In genomic region chr2:113770929-113771328, GRCh38 we compare ENCODE assay signal across 25 cellular contexts. TPM values are rescaled to one million over a fixed set of nuclear protein-coding genes. Genes with fewer than 3 reads are reported as not detected.
A peak's percentile ranks its signal among the peaks of the same experiment; 100 is the strongest.
DNase-seq lines count a peak whose midpoint lies in the region; ATAC-seq and TF ChIP-seq lines count a peak whose summit lies in the region.
"Had no signal": no experiment of that assay in that cellular context is flagged by ENCODE, and none has a peak within 500 bp of the region (broad histone marks: within the 10 kb centered on the region; RNA-seq: fewer than 3 reads in every experiment).

No MANE protein-coding gene starts in this region.

- H3K9me3 ChIP-seq in A673 (ENCODE audit: low read depth, low read length, poor library complexity, severe bottlenecking) (no peaks in the 10 kb centered on the region), H9 (ENCODE audit: control insufficient read depth, low read depth, low read length) (no peaks in the 10 kb centered on the region), endodermal cell (ENCODE audit: control insufficient read depth, low read length) (no peaks in the 10 kb centered on the region)

- no peaks in the 10 kb centered on the region for H3K79me2 ChIP-seq in H9 (ENCODE audit: insufficient read depth, low read length)

- DNase-seq in A673 (ENCODE audit: low spot score) (peak; percentile 18), H9 (peak; percentile 55), endodermal cell (peak; percentile 66), nephron progenitor cell (peak; percentile 52), GM19240 (ENCODE audit: insufficient read length, low spot score) (no peak)
- no peak for DNase-seq in activated naive CD4-positive, alpha-beta T cell treated with anti-CD3 and anti-CD28 coated beads for 36 hours
- DNase-seq: AML-193; CD4-positive, alpha-beta T cell; DMS53; KBM-7; MV-4-11; NCI-H1105; NCI-H146; NCI-H1930; NCI-H2107; NCI-H2227 treated with DMSO at 0.1 percent for 48 hours; NCI-H526 treated with DMSO at 0.1 percent for 48 hours; SIG-M5 had no signal

- TF ChIP-seq CTCF in A673 (conservative IDR thresholded peaks at IDR 0.05; ENCODE audit: low read depth, low read length) (no peak), H9 (conservative IDR thresholded peaks at IDR 0.05) (no peak), endodermal cell (conservative IDR thresholded peaks at IDR 0.05) (no peak), nephron progenitor cell (IDR thresholded peaks at IDR 0.05) (no peak)

- no peak overlapping the region for H2BK120ac ChIP-seq in H9 (ENCODE audit: low read depth, low read length, poor library complexity, severe bottlenecking)

- no CpG with 5 or more reads among the region's 3 CpGs for WGBS in H9 (ENCODE audit: extremely low coverage, insufficient read length, low lambda C conversion rate)
- WGBS in endodermal cell (ENCODE audit: insufficient coverage in 1 of 2, insufficient read length in 1 of 2), 2 experiments, result 79% methylated on average over 3 of the region's 3 CpGs; no CpG with 5 or more reads in 1 of the 2 experiments

- no peak overlapping the region for H3K4me2 ChIP-seq in H9 (ENCODE audit: insufficient read depth, insufficient read length, low read length)
- H3K4me2 ChIP-seq: BLaER1 treated with 17β-estradiol and CSF1 and Interleukin-3, amounts not matched to agents 10 nM and 100 nM had no signal

- no peak overlapping the region for H4K91ac ChIP-seq in H9 (ENCODE audit: insufficient read length, low read depth, low read length)

- H3K9me3 Mint-ChIP-seq in H9 (peaks cover 4 to 6% of the 10 kb centered on the region in 2 experiments; a peak in 3 of 5 replicates), endodermal cell (peaks cover 2% of the 10 kb centered on the region), nephron progenitor cell (peaks cover 2% of the 10 kb centered on the region)
- no peaks in the 10 kb centered on the region for H3K9me3 Mint-ChIP-seq in activated naive CD4-positive, alpha-beta T cell treated with anti-CD3 and anti-CD28 coated beads for 36 hours
- H3K9me3 Mint-ChIP-seq: CD4-positive, alpha-beta T cell had no signal

- H3K4me1 ChIP-seq in A673 (ENCODE audit: insufficient read depth, low read length, poor library complexity, severe bottlenecking), result no peaks in the 10 kb centered on the region
- H3K4me1 ChIP-seq in H9 (ENCODE audit: insufficient read depth, low read length), result no peaks in the 10 kb centered on the region
- H3K4me1 ChIP-seq in endodermal cell (ENCODE audit: control insufficient read depth, insufficient read depth, low read length), result no peaks in the 10 kb centered on the region

- no peak overlapping the region for H3T11ph ChIP-seq in H9 (ENCODE audit: low read length)

- BruUV-seq in A673 (replicated peaks; lab: Mats Ljungman, UMichigan), result no TSS peak

- no peak overlapping the region for H2BK5ac ChIP-seq in H9 (ENCODE audit: insufficient read length, low read length)

- intact Hi-C loops in A673 (cut with micrococcal nuclease; ENCODE audit: unreplicated experiment), result no loop called here
- intact Hi-C loops in activated naive CD4-positive, alpha-beta T cell treated with anti-CD3 and anti-CD28 coated beads for 36 hours (cut with micrococcal nuclease), result no loop called here

- no peaks in the 10 kb centered on the region for H4K20me1 ChIP-seq in H9 (ENCODE audit: control insufficient read depth, insufficient read depth, insufficient read length)
- H4K20me1 ChIP-seq: BLaER1 treated with 17β-estradiol and CSF1 and Interleukin-3, amounts not matched to agents 10 nM and 100 nM had no signal

- H4K5ac ChIP-seq in H9 (ENCODE audit: insufficient read length, low read depth, low read length), result no peak overlapping the region

- H3K27me3 ChIP-seq in A673 (replicated peaks; ENCODE audit: insufficient read depth, low read depth, low read length, poor library complexity) (no peaks in the 10 kb centered on the region), H9 (ENCODE audit: insufficient read depth, low read length) (no peaks in the 10 kb centered on the region), endodermal cell (ENCODE audit: control insufficient read depth, insufficient read depth, low read length, poor library complexity, severe bottlenecking) (no peaks in the 10 kb centered on the region)
- H3K27me3 ChIP-seq: BLaER1 treated with 17β-estradiol and CSF1 and Interleukin-3, amounts not matched to agents 10 nM and 100 nM had no signal

- no peak overlapping the region for H3K18ac ChIP-seq in H9 (ENCODE audit: insufficient read length, low read depth, low read length)

- H4K8ac ChIP-seq in H9 (replicated peaks; ENCODE audit: insufficient read length, low read depth, low read length), result no peak overlapping the region

- H3K27ac Mint-ChIP-seq in H9 (no peak overlapping the region; a peak in 2 of 7 replicates), endodermal cell (no peak overlapping the region), nephron progenitor cell (peak overlapping the region; percentile 83)
- no peak overlapping the region for H3K27ac Mint-ChIP-seq in activated naive CD4-positive, alpha-beta T cell treated with anti-CD3 and anti-CD28 coated beads for 36 hours
- H3K27ac Mint-ChIP-seq: CD4-positive, alpha-beta T cell had no signal

- H2BK20ac ChIP-seq in H9 (ENCODE audit: low read depth, low read length, poor library complexity, severe bottlenecking), result no peak overlapping the region

- no peaks in the 10 kb centered on the region; a peak in 2 of 7 replicates for H3K36me3 Mint-ChIP-seq in H9 (ENCODE audit: insufficient read depth in 1 of 3, low read depth in 3 of 3)
- H3K36me3 Mint-ChIP-seq in endodermal cell (ENCODE audit: low read depth), result no peaks in the 10 kb centered on the region
- H3K36me3 Mint-ChIP-seq in nephron progenitor cell (ENCODE audit: low read depth), result no peaks in the 10 kb centered on the region
- H3K36me3 Mint-ChIP-seq in activated naive CD4-positive, alpha-beta T cell treated with anti-CD3 and anti-CD28 coated beads for 36 hours (ENCODE audit: low read depth), result no peaks in the 10 kb centered on the region

- H2BK15ac ChIP-seq in H9 (ENCODE audit: low read depth, low read length), result no peak overlapping the region

- no peak overlapping the region for H3K9ac ChIP-seq in H9 (ENCODE audit: extremely low read depth, insufficient read length, low read length)
- no peak overlapping the region for H3K9ac ChIP-seq in endodermal cell (ENCODE audit: extremely low read depth, low read length, poor library complexity, severe bottlenecking)
- H3K9ac ChIP-seq: BLaER1 treated with 17β-estradiol and CSF1 and Interleukin-3, amounts not matched to agents 10 nM and 100 nM had no signal

- no peak overlapping the region for H2AK5ac ChIP-seq in H9 (ENCODE audit: insufficient read length, low read length)

- no peak overlapping the region for H3K27ac ChIP-seq in A673 (ENCODE audit: low read depth, low read length, poor library complexity, severe bottlenecking)
- no peak overlapping the region for H3K27ac ChIP-seq in H9 (ENCODE audit: insufficient read length, low read depth, low read length)
- H3K27ac ChIP-seq in endodermal cell (ENCODE audit: low read depth, low read length), result no peak overlapping the region
- H3K27ac ChIP-seq: BLaER1 treated with 17β-estradiol and CSF1 and Interleukin-3, amounts not matched to agents 10 nM and 100 nM; SK-N-MC had no signal

- H2BK12ac ChIP-seq in H9 (ENCODE audit: insufficient read length, low read depth, low read length), result no peak overlapping the region

- H3K27me3 Mint-ChIP-seq in H9 (ENCODE audit: low read depth) (peaks cover 3% of the 10 kb centered on the region), endodermal cell (ENCODE audit: insufficient read depth) (no peaks in the 10 kb centered on the region), nephron progenitor cell (ENCODE audit: low read depth, poor library complexity) (no peaks in the 10 kb centered on the region)
- H3K27me3 Mint-ChIP-seq in activated naive CD4-positive, alpha-beta T cell treated with anti-CD3 and anti-CD28 coated beads for 36 hours (ENCODE audit: low read depth), result no peaks in the 10 kb centered on the region
- H3K27me3 Mint-ChIP-seq: CD4-positive, alpha-beta T cell had no signal

- no peak for ATAC-seq in GM21515 (IDR thresholded peaks at IDR 0.05; ENCODE audit: unreplicated experiment)
- ATAC-seq in GM18858 (IDR thresholded peaks at IDR 0.05; ENCODE audit: unreplicated experiment), result no peak
- ATAC-seq: GM12878, HepG2, Panc1 had no signal

- no peak overlapping the region for H3K4me3 Mint-ChIP-seq in H9
- H3K4me3 Mint-ChIP-seq in endodermal cell, result no peak overlapping the region
- H3K4me3 Mint-ChIP-seq in nephron progenitor cell, result no peak overlapping the region
- no peak overlapping the region for H3K4me3 Mint-ChIP-seq in activated naive CD4-positive, alpha-beta T cell treated with anti-CD3 and anti-CD28 coated beads for 36 hours
- H3K4me3 Mint-ChIP-seq: CD4-positive, alpha-beta T cell had no signal

- H3K4me1 Mint-ChIP-seq in H9, result peaks cover 0 to 7% of the 10 kb centered on the region in 2 experiments; a peak in 3 of 4 replicates
- no peaks in the 10 kb centered on the region for H3K4me1 Mint-ChIP-seq in endodermal cell
- H3K4me1 Mint-ChIP-seq in nephron progenitor cell, result peaks cover 13% of the 10 kb centered on the region
- H3K4me1 Mint-ChIP-seq in activated naive CD4-positive, alpha-beta T cell treated with anti-CD3 and anti-CD28 coated beads for 36 hours (ENCODE audit: low read depth), result no peaks in the 10 kb centered on the region

- no peak overlapping the region for H2AFZ ChIP-seq in H9 (ENCODE audit: low read length)

- H3K14ac ChIP-seq in H9 (ENCODE audit: insufficient read depth, low read length), result no peak overlapping the region

- POLR2A ChIA-PET in A673 (lab: Charles Lee; ENCODE audit: low non-redundant PET), result no interaction called here

- H3K36me3 ChIP-seq in A673 (ENCODE audit: insufficient read depth, low read length, poor library complexity, severe bottlenecking), result no peaks in the 10 kb centered on the region
- H3K36me3 ChIP-seq in endodermal cell (ENCODE audit: control insufficient read depth, insufficient read depth, low read length), result no peaks in the 10 kb centered on the region
- H3K36me3 ChIP-seq: BLaER1 treated with 17β-estradiol and CSF1 and Interleukin-3, amounts not matched to agents 10 nM and 100 nM had no signal

- no peak overlapping the region for H3K56ac ChIP-seq in H9 (ENCODE audit: insufficient read length, low read depth, low read length)

- CTCF ChIA-PET in A673 (lab: Charles Lee), result no interaction called here
- CTCF ChIA-PET in activated naive CD4-positive, alpha-beta T cell treated with anti-CD3 and anti-CD28 coated beads for 36 hours (lab: Charles Lee), result no interaction called here

- no peaks in the 10 kb centered on the region for H3K79me1 ChIP-seq in H9 (ENCODE audit: insufficient read depth, low read depth, low read length, poor library complexity, severe bottlenecking)

- H3K4me3 ChIP-seq in A673 (ENCODE audit: low read depth, low read length, poor library complexity, severe bottlenecking), result no peak overlapping the region
- H3K4me3 ChIP-seq in endodermal cell (ENCODE audit: low read length), result no peak overlapping the region
- H3K4me3 ChIP-seq: BLaER1 treated with 17β-estradiol and CSF1 and Interleukin-3, amounts not matched to agents 10 nM and 100 nM; GM12878; SK-N-MC had no signal

- no peak overlapping the region for H3K4ac ChIP-seq in H9 (ENCODE audit: low read depth, low read length)

- H3K23ac ChIP-seq in H9 (ENCODE audit: insufficient read length, low read depth, low read length), result no peak overlapping the region

- no peaks in the 10 kb centered on the region for H3K23me2 ChIP-seq in H9 (ENCODE audit: insufficient read length, low read depth, low read length, poor library complexity, severe bottlenecking)

RNA-seq across cellular contexts. Expression of gene SLC35F5, which starts 14.5 kb away (rescaled TPM):
- total RNA-seq in A673 (2021) (26.2 and 28.0 TPM in 2 replicates), H9 (2021) (26.2 and 31.3 TPM in 2 replicates), endodermal cell (10 to 100 TPM; 37.1 to 39.0 TPM)
- polyA plus RNA-seq in endodermal cell (2013, experiment 1 of 2), result 34.7 TPM
- 25.9 TPM for polyA plus RNA-seq in endodermal cell (2013, experiment 2 of 2)
- total RNA-seq in activated naive CD4-positive, alpha-beta T cell treated with anti-CD3 and anti-CD28 coated beads for 36 hours, result 10 to 100 TPM; 12.1 to 13.7 TPM

Comparison
In these comparisons a context has a peak if more than half of its experiments do, and no peak if none do; other contexts are left out.
1. DNase-seq: peak in A673 (single experiment), H9 (single experiment), endodermal cell (single experiment) and nephron progenitor cell (single experiment); none in GM19240 (single experiment) and activated naive CD4-positive, alpha-beta T cell treated with anti-CD3 and anti-CD28 coated beads for 36 hours (single experiment).